Comparison of ENCODE assay signal across 1 cellular context in genomic region chr22:23826510-23827350, GRCh38.
A peak's percentile ranks its signal among the peaks of the same experiment; 100 is the strongest.
TF ChIP-seq lines count a peak whose summit lies in the region.

No MANE protein-coding gene starts in this region.

TF ChIP-seq in K562, 482 proteins besides CTCF, POLR2A, EP300 and RAD21:
- no peak for TF ChIP-seq FOS (IDR thresholded peaks at IDR 0.05; ENCODE audit: extremely low read depth, insufficient read length)
- TF ChIP-seq IRF9 (tag; IDR thresholded peaks at IDR 0.05): no peak
- no peak for TF ChIP-seq NR1H2 (CRISPR knock-in tag; IDR thresholded peaks at IDR 0.05)
- TF ChIP-seq POLR2G (IDR thresholded peaks at IDR 0.05; ENCODE audit: low read depth, low read length): 0 out of 2 replicates have a peak, but pooled peaks have one; percentile 34
- TF ChIP-seq ZNF778 (CRISPR knock-in tag; IDR thresholded peaks at IDR 0.05): no peak
TF ChIP-seq in K562: peak in this region for 1.
